Comparison of ENCODE assay signal across 8 cellular contexts in genomic region chr1:151059342-151060240, GRCh38. TPM values are rescaled to one million over a fixed set of nuclear protein-coding genes. Genes with fewer than 3 reads are reported as not detected.
DNase-seq lines count a peak whose midpoint lies in the region; ATAC-seq lines count a peak whose summit lies in the region.

A gene with protein sequence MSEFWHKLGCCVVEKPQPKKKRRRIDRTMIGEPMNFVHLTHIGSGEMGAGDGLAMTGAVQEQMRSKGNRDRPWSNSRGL (minus strand): TSS chr1:151059622. CDS start chr1:151055730, 3,892 bp downstream.

- CTCF ChIA-PET in CD4-positive, alpha-beta memory T cell (lab: Charles Lee; ENCODE audit: partially characterized antibody): interaction anchor here (0.6 to 9.0 kb wide), 11 partner anchors 8 to 97 kb away, joined by 4 to 92 read pairs (median 9); partner anchors contain the start of genes C1orf56, GABPB2, MINDY1 and TNFAIP8L2
- CTCF ChIA-PET in activated CD8-positive, alpha-beta memory T cell treated with anti-CD3 and anti-CD28 coated beads for 36 hours (lab: Charles Lee): interaction anchor here (0.6 to 4.5 kb wide), 9 partner anchors 11 to 376 kb away, joined by 3 to 16 read pairs (median 4); partner anchors contain the start of genes GABPB2, MINDY1 and TNFAIP8L2

- H3K4me3 ChIP-seq in CD4-positive, alpha-beta memory T cell (ENCODE audit: low read length in 2 of 2): peak within 1 kb of the TSS; percentile 89 to 93
- H3K4me3 ChIP-seq in endocrine pancreas (ENCODE audit: control insufficient read depth, insufficient read depth, low read length): peak within 1 kb of the TSS; percentile 88

- H3K36me3 ChIP-seq in CD4-positive, alpha-beta memory T cell (ENCODE audit: insufficient read depth, low read length): peaks cover 15% of the 10 kb centered on the region
- H3K36me3 ChIP-seq in endocrine pancreas (ENCODE audit: control insufficient read depth, insufficient read depth, low read length): peaks cover 10% of the 10 kb centered on the region

- POLR2A ChIA-PET in CD4-positive, alpha-beta memory T cell (lab: Charles Lee; ENCODE audit: partially characterized antibody): interaction anchor here (0.6 to 16.6 kb wide), 23 partner anchors 9 to 696 kb away, joined by 3 to 325 read pairs (median 4); partner anchors contain the start of genes BNIPL, C1orf56, GABPB2 and MINDY1
- POLR2A ChIA-PET in activated CD8-positive, alpha-beta memory T cell treated with anti-CD3 and anti-CD28 coated beads for 36 hours (lab: Charles Lee): interaction anchor here (0.8 to 4.3 kb wide), 4 partner anchors 11 to 252 kb away, joined by 3 to 27 read pairs (median 16); partner anchors contain the start of genes C1orf56, GABPB2 and MINDY1

- H3K9me3 Mint-ChIP-seq in CD4-positive, alpha-beta memory T cell: peaks cover 0 to 7% (median 0%) of the 10 kb centered on the region in 8 donors

- peak within 1 kb of the TSS; percentile 96 to 100 (median 100) for H3K4me3 Mint-ChIP-seq in CD4-positive, alpha-beta memory T cell

- no peaks in the 10 kb centered on the region for H3K9me3 ChIP-seq in CD4-positive, alpha-beta memory T cell (ENCODE audit: control insufficient read depth in 1 of 2, low read length in 2 of 2)
- no peaks in the 10 kb centered on the region for H3K9me3 ChIP-seq in endocrine pancreas (ENCODE audit: control insufficient read depth, low read length)

- H3K4me1 ChIP-seq in CD4-positive, alpha-beta memory T cell (ENCODE audit: insufficient read depth, low read length): peaks cover 42% of the 10 kb centered on the region
- peaks cover 7% of the 10 kb centered on the region for H3K4me1 ChIP-seq in endocrine pancreas (ENCODE audit: control insufficient read depth, insufficient read depth, low read length)

- no peaks in the 10 kb centered on the region for H3K27me3 ChIP-seq in CD4-positive, alpha-beta memory T cell (ENCODE audit: insufficient read depth, low read length)
- no peaks in the 10 kb centered on the region for H3K27me3 ChIP-seq in endocrine pancreas (ENCODE audit: control insufficient read depth, insufficient read depth, low read length)

- peaks cover 31 to 67% (median 36%) of the 10 kb centered on the region in 4 donors for H3K4me1 Mint-ChIP-seq in CD4-positive, alpha-beta memory T cell

- peak within 1 kb of the TSS; percentile 98 to 100 (median 99) for H3K27ac Mint-ChIP-seq in CD4-positive, alpha-beta memory T cell

- H3K27ac ChIP-seq in CD4-positive, alpha-beta memory T cell (ENCODE audit: low read depth, low read length): peak within 1 kb of the TSS; percentile 90

- H3K9ac ChIP-seq in endocrine pancreas (ENCODE audit: control insufficient read depth, insufficient read depth, low read length): peak within 1 kb of the TSS; percentile 96

- peak; percentile 81 to 85 (median 85) for DNase-seq in CD4-positive, alpha-beta memory T cell
- DNase-seq in NOMO-1 (lab: John Stamatoyannopoulos, UW; ENCODE audit: unreplicated experiment in 2 of 2): peak; percentile 86 to 87
- peak; percentile 97 for DNase-seq in mesenteric fat pad (ENCODE audit: low spot score)
- DNase-seq in stimulated activated CD8-positive, alpha-beta memory T cell treated with anti-CD3 and anti-CD28 coated beads, Interleukin-15, amount 100 ng/mL, for 4 hours (ENCODE audit: low read depth in 2 of 2): peak; percentile 66 to 72

- H3K36me3 Mint-ChIP-seq in CD4-positive, alpha-beta memory T cell: peaks cover 38 to 51% of the 10 kb centered on the region in 2 donors

- ATAC-seq in GM19397 (IDR thresholded peaks at IDR 0.05; ENCODE audit: unreplicated experiment): peak; percentile 85
- peak; percentile 80 for ATAC-seq in HG03571 (IDR thresholded peaks at IDR 0.05; ENCODE audit: unreplicated experiment)

- peaks cover 0 to 1% of the 10 kb centered on the region in 2 donors for H3K27me3 Mint-ChIP-seq in CD4-positive, alpha-beta memory T cell

- intact Hi-C loops in CD4-positive, alpha-beta memory T cell (cut with micrococcal nuclease): loop anchor here (1.0 to 5.0 kb wide), 3 partner anchors 11 to 497 kb away; partner anchors contain the start of gene GABPB2

RNA-seq across cellular contexts. Expression of the gene that starts here (rescaled TPM):
- 100 to 1,000 TPM; 478 to 483 TPM for total RNA-seq in CD4-positive, alpha-beta memory T cell
- polyA plus RNA-seq in CD4-positive, alpha-beta memory T cell: 100 to 1,000 TPM in 1 of 2 donors, 10 to 100 TPM in 1; 66.2 to 100 TPM
- 100 to 1,000 TPM; 177 to 178 TPM for total RNA-seq in activated CD8-positive, alpha-beta memory T cell treated with anti-CD3 and anti-CD28 coated beads for 36 hours
- 97.4 TPM for total RNA-seq in mesenteric fat pad

Comparison
In these comparisons a context has a peak if more than half of its experiments do, and no peak if none do; other contexts are left out.
1. Peak in every context shown above with its lines: DNase-seq, ATAC-seq, H3K4me3 ChIP-seq and H3K27ac ChIP-seq.